In genomic region chr1:163039694-163040093, GRCh38 we compare ENCODE assay signal across 26 cellular contexts. TPM values are rescaled to one million over a fixed set of nuclear protein-coding genes. Genes with fewer than 3 reads are reported as not detected.
"Had no signal": no experiment of that assay in that cellular context is flagged by ENCODE, and none has a peak within 500 bp of the region (broad histone marks: within the 10 kb centered on the region; RNA-seq: fewer than 3 reads in every experiment).

No MANE protein-coding gene starts in this region.

- H3K9me3 ChIP-seq: lower lobe of right lung, right atrium auricular region, stomach, testis, thyroid gland, transverse colon, upper lobe of left lung, vagina had no signal

- H3K79me2 ChIP-seq: hepatocyte, parathyroid adenoma had no signal

- H3K4me1 ChIP-seq: lower lobe of right lung, parathyroid adenoma, right atrium auricular region, stomach, testis, thyroid gland, transverse colon, upper lobe of left lung, vagina had no signal

- ATAC-seq: left cardiac atrium; left lobe of liver; lower lobe of right lung; naive thymus-derived CD8-positive, alpha-beta T cell; sciatic nerve; stimulated activated naive B cell treated with anti-CD40 and anti-IgM and Interleukin-4, amounts not matched to agents 10 μg/mL and 1 μg/mL and 100 μg/mL, for 72 hours; stimulated activated naive CD8-positive, alpha-beta T cell treated with anti-CD3 and anti-CD28 coated beads, Interleukin-15, Interleukin-2, amounts not matched to agents 100 U/mL and 50 U/mL, for 24 hours had no signal

- H2AFZ ChIP-seq: hepatocyte, parathyroid adenoma had no signal

- DNase-seq: islet precursor cell; kidney glomerular epithelial cell; left cardiac atrium; lower lobe of right lung; mammary epithelial cell; mesenchymal stem cell; naive thymus-derived CD8-positive, alpha-beta T cell; nucleus accumbens; stimulated activated CD4-positive, alpha-beta T cell treated with anti-CD3 and anti-CD28 coated beads, Interleukin-12 subunit alpha, Interleukin-12 subunit beta, amount 100 ng/mL, for 4 hours; stimulated activated CD4-positive, alpha-beta T cell treated with anti-CD3 and anti-CD28 coated beads, Interleukin-15, amount 100 ng/mL, for 24 hours; stimulated activated CD4-positive, alpha-beta T cell treated with anti-CD3 and anti-CD28 coated beads, Interleukin-2, amount 100 ng/mL, for 24 hours; stimulated activated CD4-positive, alpha-beta T cell treated with anti-CD3 and anti-CD28 coated beads, Interleukin-4, amount 100 ng/mL, for 1 hour; stimulated activated naive B cell treated with anti-CD40 and anti-IgM and Interleukin-4, amounts not matched to agents 10 μg/mL and 1 μg/mL and 100 μg/mL, for 72 hours; stimulated activated naive CD8-positive, alpha-beta T cell treated with anti-CD3 and anti-CD28 coated beads, Interleukin-15, Interleukin-2, amounts not matched to agents 100 U/mL and 50 U/mL, for 24 hours; stomach; testis; thyroid gland; transverse colon; upper lobe of left lung had no signal

- H3K27ac ChIP-seq: hepatocyte, lower lobe of right lung, parathyroid adenoma, right atrium auricular region, skin epidermis, stomach, testis, thyroid gland, transverse colon, upper lobe of left lung, vagina had no signal

- H3K4me3 ChIP-seq: hepatocyte, lower lobe of right lung, right atrium auricular region, skin epidermis, stomach, testis, thyroid gland, transverse colon, upper lobe of left lung, vagina had no signal

- H3K36me3 ChIP-seq: lower lobe of right lung, right atrium auricular region, stomach, thyroid gland, transverse colon, upper lobe of left lung, vagina had no signal

- H3K4me2 ChIP-seq: hepatocyte had no signal

- H3K27me3 ChIP-seq: hepatocyte, right atrium auricular region, stomach, testis, thyroid gland, transverse colon, upper lobe of left lung, vagina had no signal

- H3K9ac ChIP-seq: parathyroid adenoma had no signal

RNA-seq across cellular contexts. Expression of gene RGS4, which starts 29.5 kb away (rescaled TPM):
- total RNA-seq: naive thymus-derived CD8-positive, alpha-beta T cell had no signal
- polyA plus RNA-seq: naive thymus-derived CD8-positive, alpha-beta T cell had no signal
